In the genomic region with DNA sequence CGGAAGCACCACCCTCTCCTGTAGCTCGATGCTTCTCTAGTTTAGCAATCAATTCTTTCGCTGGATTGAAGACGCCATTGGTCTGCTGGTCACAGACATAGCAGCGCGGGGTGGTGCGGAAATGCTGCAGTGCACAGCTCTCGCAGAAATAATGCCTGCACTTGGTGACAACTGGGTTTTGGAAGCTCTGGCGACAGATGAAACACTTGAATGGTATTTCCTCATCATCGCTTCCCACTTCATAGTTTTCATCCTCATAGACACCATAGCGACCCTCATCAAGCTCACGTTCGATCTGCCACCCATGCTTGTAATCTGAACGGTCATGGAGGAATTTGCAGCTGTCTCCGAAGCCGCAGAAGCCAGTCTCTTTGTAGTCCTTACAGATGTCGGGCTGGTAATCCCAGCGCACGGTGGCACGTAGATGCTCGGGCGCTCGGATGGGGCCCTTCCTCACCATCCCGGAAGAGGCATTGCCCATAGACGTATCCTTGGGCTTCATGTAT, we compare ENCODE assay signal across 8 cellular contexts. TPM values are rescaled to one million over a fixed set of nuclear protein-coding genes. Genes with fewer than 3 reads are reported as not detected.
DNase-seq lines count a peak whose midpoint lies in the region; ATAC-seq and TF ChIP-seq lines count a peak whose summit lies in the region.

No MANE protein-coding gene starts in this region.

- peak overlapping the region; percentile 93 for H3K4me3 Mint-ChIP-seq in stimulated activated memory B cell treated with anti-CD40 and anti-IgM and Interleukin-4, amounts not matched to agents 10 μg/mL and 1 μg/mL and 100 μg/mL, for 72 hours

- H3K27ac Mint-ChIP-seq in stimulated activated memory B cell treated with anti-CD40 and anti-IgM and Interleukin-4, amounts not matched to agents 10 μg/mL and 1 μg/mL and 100 μg/mL, for 72 hours: peak overlapping the region; percentile 96

- no peaks in the 10 kb centered on the region for H3K27me3 Mint-ChIP-seq in stimulated activated memory B cell treated with anti-CD40 and anti-IgM and Interleukin-4, amounts not matched to agents 10 μg/mL and 1 μg/mL and 100 μg/mL, for 72 hours

- DNase-seq in NCI-H2081 (lab: John Stamatoyannopoulos, UW): peak; percentile 36 to 65
- no peak for DNase-seq in NCI-H2081 treated with DMSO at 0.1 percent for 48 hours (lab: John Stamatoyannopoulos, UW)
- peak in 3 of 5 experiments; percentile 18 to 60 (median 25) for DNase-seq in T-helper 2 cell
- DNase-seq in cerebellum (ENCODE audit: low spot score): peak; percentile 6
- peak in 1 of 2 donors; percentile 43 for DNase-seq in left colon
- DNase-seq in GM13977 (ENCODE audit: low spot score): no peak

- peaks cover 5% of the 10 kb centered on the region for H3K36me3 Mint-ChIP-seq in stimulated activated memory B cell treated with anti-CD40 and anti-IgM and Interleukin-4, amounts not matched to agents 10 μg/mL and 1 μg/mL and 100 μg/mL, for 72 hours

- peaks cover 6% of the 10 kb centered on the region for H3K4me1 Mint-ChIP-seq in stimulated activated memory B cell treated with anti-CD40 and anti-IgM and Interleukin-4, amounts not matched to agents 10 μg/mL and 1 μg/mL and 100 μg/mL, for 72 hours

- intact Hi-C loops in left colon (cut with DNase I, micrococcal nuclease): no loop called here

- no peak for TF ChIP-seq CTCF in GM13977 (IDR thresholded peaks at IDR 0.05; ENCODE audit: extremely low read depth, insufficient read depth, missing control alignments)

- H3K9me3 Mint-ChIP-seq in stimulated activated memory B cell treated with anti-CD40 and anti-IgM and Interleukin-4, amounts not matched to agents 10 μg/mL and 1 μg/mL and 100 μg/mL, for 72 hours: no peaks in the 10 kb centered on the region

- ATAC-seq in HG03175 (IDR thresholded peaks at IDR 0.05; ENCODE audit: unreplicated experiment) (peak; percentile 14), left colon (peak; percentile 42)
- ATAC-seq in stimulated activated memory B cell treated with anti-CD40 and anti-IgM and Interleukin-4, amounts not matched to agents 10 μg/mL and 1 μg/mL and 100 μg/mL, for 72 hours: peak; percentile 32

- in situ Hi-C loops in GM13977 (cut with MboI; ENCODE audit: low pct_unique_long_range_greater_than_20kb, low sequenced_read_pairs, unreplicated experiment): no loop called here

RNA-seq across cellular contexts. Expression of gene RNF113A, which starts 0.9 kb away (rescaled TPM):
- total RNA-seq in cerebellum: 8.3 TPM
- total RNA-seq in left colon: 10 to 100 TPM; 12.9 to 13.4 TPM

RNA-seq across cellular contexts. Expression of gene NDUFA1, which starts 1.0 kb away (rescaled TPM):
- total RNA-seq in cerebellum (40.2 TPM), left colon (100 to 1,000 TPM; 201 to 236 TPM)

RNA-seq across cellular contexts. Expression of gene UPF3B, which starts 17.9 kb away (rescaled TPM):
- total RNA-seq in cerebellum (5.0 TPM), left colon (1 to 10 TPM; 7.4 to 7.9 TPM)

RNA-seq across cellular contexts. Expression of gene AKAP14, which starts 25.0 kb away (rescaled TPM):
- total RNA-seq in cerebellum (2.4 TPM), left colon (not detected)

Comparison
In these comparisons a context has a peak if more than half of its experiments do, and no peak if none do; other contexts are left out.
1. DNase-seq: peak in NCI-H2081 (2 of 2), T-helper 2 cell (3 of 5) and cerebellum (single experiment); none in NCI-H2081 treated with DMSO at 0.1 percent for 48 hours (single experiment) and GM13977 (single experiment).
2. Peak in every context shown above with its lines, with median percentiles within 50 percentile points of each other: ATAC-seq.